Comparison of ENCODE assay signal across 35 cellular contexts in the genomic region with DNA sequence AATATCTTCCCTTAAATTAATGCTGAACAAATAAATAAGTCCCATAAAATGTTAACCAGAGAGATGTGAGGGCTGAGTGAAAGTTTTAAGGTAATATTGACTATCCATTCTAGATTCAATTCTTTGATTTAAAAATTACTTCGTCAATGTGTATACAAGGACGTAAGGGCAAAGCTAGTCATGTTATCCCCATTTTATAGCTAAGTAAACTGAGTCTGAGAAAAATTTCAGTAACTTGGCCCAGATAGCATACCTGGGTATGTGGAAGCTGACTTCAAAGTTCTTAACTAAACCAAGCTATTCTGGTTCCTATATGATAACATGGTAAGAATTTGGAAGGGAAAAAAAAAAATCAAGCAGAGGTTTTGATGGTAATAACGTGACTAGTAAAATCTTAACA.
"Had no signal": no experiment of that assay in that cellular context is flagged by ENCODE, and none has a peak within 500 bp of the region (broad histone marks: within the 10 kb centered on the region; RNA-seq: fewer than 3 reads in every experiment).

No MANE protein-coding gene starts in this region.

- H3K4me3 ChIP-seq: MG63 had no signal

- H3K36me3 ChIP-seq: MG63 had no signal

- DNase-seq: Karpas-422, Kasumi-1, MG63, MM.1S, MV-4-11, NCI-H1048, NCI-H1092, NCI-H1092 treated with DMSO at 0.1 percent for 48 hours, NCI-H1105, NCI-H1105 treated with DMSO at 0.1 percent for 48 hours, NCI-H1417, NCI-H1417 treated with DMSO at 0.1 percent for 48 hours, NCI-H1436, NCI-H1436 treated with DMSO at 0.1 percent for 48 hours, NCI-H146, NCI-H1694, NCI-H1694 treated with DMSO at 0.1 percent for 48 hours, NCI-H187, NCI-H187 treated with DMSO at 0.1 percent for 48 hours, NCI-H1930, NCI-H2029, NCI-H2029 treated with DMSO at 0.1 percent for 48 hours, NCI-H2081, NCI-H2081 treated with DMSO at 0.1 percent for 48 hours, NCI-H2107, NCI-H2171, NCI-H2171 treated with DMSO at 0.1 percent for 48 hours, NCI-H2227 treated with DMSO at 0.1 percent for 48 hours, NCI-H226, NCI-H345, NCI-H446, NCI-H446 treated with DMSO at 0.1 percent for 48 hours, NCI-H510A, NCI-H510A treated with DMSO at 0.1 percent for 48 hours, NCI-H524 had no signal

- H3K27me3 ChIP-seq: MG63 had no signal

- H3K9me3 ChIP-seq: MG63 had no signal
